ENCODE assay signal across 8 cellular contexts in the genomic region with DNA sequence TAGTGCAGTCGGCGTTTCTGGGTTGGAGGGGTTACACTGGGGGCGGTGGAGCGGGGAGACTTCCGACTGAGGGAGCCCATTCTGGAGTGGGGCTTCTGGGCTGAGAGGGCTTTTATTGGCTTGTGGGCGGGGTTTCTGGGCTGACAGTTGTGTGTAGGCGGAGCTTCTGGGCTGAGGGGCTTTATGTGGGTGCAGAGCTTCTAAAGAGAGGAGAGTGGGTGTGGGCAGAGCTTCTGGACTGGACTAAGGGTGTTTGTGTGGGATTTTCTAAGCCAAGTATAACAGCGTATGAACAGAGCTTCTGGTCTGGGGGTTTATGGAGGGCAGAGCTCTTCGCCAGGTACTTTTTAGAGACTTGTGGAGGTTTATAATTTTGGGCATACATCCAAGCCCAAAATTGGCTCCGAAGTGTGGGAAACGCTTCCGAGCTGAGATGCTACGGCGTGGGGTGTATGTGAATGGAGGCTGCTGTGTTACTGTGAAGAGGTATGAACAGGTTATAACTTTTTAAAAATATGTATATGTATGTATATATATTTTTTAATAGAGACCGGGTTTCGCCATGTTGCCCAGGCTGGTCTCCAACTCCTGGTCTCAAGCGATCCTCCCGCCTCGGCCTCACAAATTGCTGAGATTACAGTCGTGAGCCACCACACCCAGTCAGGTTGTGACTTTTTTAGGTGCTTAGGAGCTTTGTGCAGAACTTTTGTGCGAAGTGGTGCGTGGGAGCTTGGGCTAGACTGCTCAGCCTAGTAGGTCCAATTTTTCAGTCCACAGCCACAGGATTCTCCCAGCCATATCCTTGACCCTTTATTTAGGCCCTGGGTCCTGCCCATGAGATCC. TPM values are rescaled to one million over a fixed set of nuclear protein-coding genes. Genes with fewer than 3 reads are reported as not detected.
DNase-seq lines count a peak whose midpoint lies in the region; ATAC-seq and TF ChIP-seq lines count a peak whose summit lies in the region.

No MANE protein-coding gene starts in this region.

- intact Hi-C loops in activated naive CD4-positive, alpha-beta T cell treated with anti-CD3 and anti-CD28 coated beads for 36 hours (cut with micrococcal nuclease) = loop anchor here (2.0 to 10.0 kb wide), 7 partner anchors 89 to 743 kb away; partner anchors contain the start of genes ADGRB2, PEF1, RBBP4 and S100PBP

- H3K27ac Mint-ChIP-seq in activated naive CD4-positive, alpha-beta T cell treated with anti-CD3 and anti-CD28 coated beads for 36 hours = peak overlapping the region; percentile 85
- H3K27ac Mint-ChIP-seq in T-cell = peak overlapping the region; percentile 87 to 93

- H3K4me1 ChIP-seq in cardiac muscle cell (ENCODE audit: low read depth) (peaks cover 12% of the 10 kb centered on the region), skeletal muscle satellite cell (ENCODE audit: control insufficient read depth, insufficient read depth, low read length) (peaks cover 30% of the 10 kb centered on the region)

- H3K27me3 ChIP-seq in cardiac muscle cell (no peaks in the 10 kb centered on the region), skeletal muscle satellite cell (ENCODE audit: control insufficient read depth, insufficient read depth, low read length) (no peaks in the 10 kb centered on the region)

- peak; percentile 30 for TF ChIP-seq CTCF in cardiac muscle cell (IDR thresholded peaks at IDR 0.05; ENCODE audit: low read depth, low read length)

- peaks cover 25% of the 10 kb centered on the region for H3K36me3 ChIP-seq in cardiac muscle cell
- peaks cover 34% of the 10 kb centered on the region for H3K36me3 ChIP-seq in skeletal muscle satellite cell (ENCODE audit: insufficient read depth, low read length)

- H3K9me3 Mint-ChIP-seq in activated naive CD4-positive, alpha-beta T cell treated with anti-CD3 and anti-CD28 coated beads for 36 hours = no peaks in the 10 kb centered on the region
- H3K9me3 Mint-ChIP-seq in T-cell = no peaks in the 10 kb centered on the region

- peaks cover 6% of the 10 kb centered on the region for H3K36me3 Mint-ChIP-seq in activated naive CD4-positive, alpha-beta T cell treated with anti-CD3 and anti-CD28 coated beads for 36 hours (ENCODE audit: low read depth)
- H3K36me3 Mint-ChIP-seq in T-cell = peaks cover 18% of the 10 kb centered on the region

- peaks cover 32% of the 10 kb centered on the region for H3K4me1 Mint-ChIP-seq in activated naive CD4-positive, alpha-beta T cell treated with anti-CD3 and anti-CD28 coated beads for 36 hours (ENCODE audit: low read depth)
- peaks cover 36 to 43% (median 39%) of the 10 kb centered on the region in 3 donors for H3K4me1 Mint-ChIP-seq in T-cell

- peak overlapping the region; percentile 87 for H3K4me3 Mint-ChIP-seq in activated naive CD4-positive, alpha-beta T cell treated with anti-CD3 and anti-CD28 coated beads for 36 hours
- peak overlapping the region; percentile 80 to 95 (median 86) for H3K4me3 Mint-ChIP-seq in T-cell

- POLR2A ChIA-PET in T-cell (lab: Charles Lee) = interaction anchor here (0.6 to 1.0 kb wide), 8 partner anchors 33 to 321 kb away, joined by 3 to 4 read pairs (median 3); partner anchors contain the start of genes BSDC1 (in 1 of the 2) and KPNA6 (in 1 of the 2)

- H3K9me3 ChIP-seq in cardiac muscle cell (ENCODE audit: low read depth) (no peaks in the 10 kb centered on the region), skeletal muscle satellite cell (replicated peaks; ENCODE audit: low read length) (no peaks in the 10 kb centered on the region)

- H3K27ac ChIP-seq in cardiac muscle cell = peak overlapping the region; percentile 74

- peak overlapping the region; percentile 84 for H3K9ac ChIP-seq in skeletal muscle satellite cell (ENCODE audit: low read depth, low read length)

- CTCF ChIA-PET in activated naive CD4-positive, alpha-beta T cell treated with anti-CD3 and anti-CD28 coated beads for 36 hours (lab: Charles Lee) = interaction anchor here (0.6 to 3.6 kb wide), 9 partner anchors 11 to 258 kb away, joined by 3 to 12 read pairs (median 3); partner anchors contain the start of gene KPNA6
- CTCF ChIA-PET in T-cell (lab: Charles Lee) = interaction anchor here (0.5 to 1.9 kb wide), 12 partner anchors 11 to 984 kb away, joined by 3 to 18 read pairs (median 6); partner anchors contain the start of genes KPNA6 (in 2 of the 2), ADGRB2 (in 1 of the 2) and MARCKSL1 (in 1 of the 2)

- ATAC-seq in T-cell (replicated peaks in 1 of 4) (peak in 2 of 4 experiments; percentile 29 to 32), HG02885 (IDR thresholded peaks at IDR 0.05; ENCODE audit: poor library complexity, unreplicated experiment) (no peak)

- H3K4me2 ChIP-seq in skeletal muscle satellite cell (ENCODE audit: low read length) = peak overlapping the region; percentile 89

- no peaks in the 10 kb centered on the region for H3K27me3 Mint-ChIP-seq in activated naive CD4-positive, alpha-beta T cell treated with anti-CD3 and anti-CD28 coated beads for 36 hours (ENCODE audit: low read depth)
- H3K27me3 Mint-ChIP-seq in T-cell = no peaks in the 10 kb centered on the region

- DNase-seq in activated naive CD4-positive, alpha-beta T cell treated with anti-CD3 and anti-CD28 coated beads for 36 hours = no peak
- DNase-seq in activated naive CD4-positive, alpha-beta T cell treated with anti-CD3 and anti-CD28 coated beads, Interleukin-2, amount 50 U/mL, for 16 hours = no peak
- DNase-seq in T-cell (no peak), cardiac muscle cell (ENCODE audit: low read depth in 1 of 2, low spot score in 1 of 2) (no peak), GM03348 (ENCODE audit: low spot score) (no peak), medulla oblongata (ENCODE audit: extremely low spot score) (no peak)

- H3K4me3 ChIP-seq in cardiac muscle cell (peak overlapping the region; percentile 56), skeletal muscle satellite cell (ENCODE audit: low read length) (peak overlapping the region; percentile 96)

RNA-seq across cellular contexts. Expression of gene TMEM39B, which starts 0.9 kb away (rescaled TPM):
- total RNA-seq in activated naive CD4-positive, alpha-beta T cell treated with anti-CD3 and anti-CD28 coated beads for 36 hours = 10 to 100 TPM; 17.2 to 17.6 TPM
- 10 to 100 TPM; 14.5 to 28.1 (median 24.5) TPM for total RNA-seq in T-cell
- total RNA-seq in cardiac muscle cell = 5.1 TPM in 2 replicates
- 4.6 and 7.0 TPM in 2 replicates for polyA plus RNA-seq in cardiac muscle cell
- 7.6 and 9.8 TPM in 2 replicates for total RNA-seq in skeletal muscle satellite cell (2012; rRNA removed)

RNA-seq across cellular contexts. Expression of gene KPNA6, which starts 34.2 kb away (rescaled TPM):
- 10 to 100 TPM; 74.5 to 75.0 TPM for total RNA-seq in activated naive CD4-positive, alpha-beta T cell treated with anti-CD3 and anti-CD28 coated beads for 36 hours
- 10 to 100 TPM; 46.2 to 53.6 (median 52.3) TPM for total RNA-seq in T-cell
- 36.8 and 45.7 TPM in 2 replicates for total RNA-seq in cardiac muscle cell
- 33.8 and 53.2 TPM in 2 replicates for polyA plus RNA-seq in cardiac muscle cell
- total RNA-seq in skeletal muscle satellite cell (2012; rRNA removed) = 41.7 and 48.2 TPM in 2 replicates

RNA-seq across cellular contexts. Expression of gene KHDRBS1, which starts 59.9 kb away (rescaled TPM):
- total RNA-seq in activated naive CD4-positive, alpha-beta T cell treated with anti-CD3 and anti-CD28 coated beads for 36 hours = 100 to 1,000 TPM; 189 to 198 TPM
- total RNA-seq in T-cell (100 to 1,000 TPM in 3 of 5 donors, 10 to 100 TPM in 2; 98.9 to 115 (median 111) TPM), cardiac muscle cell (86.8 and 99.5 TPM in 2 replicates)
- polyA plus RNA-seq in cardiac muscle cell = 116 and 152 TPM in 2 replicates
- 45.9 and 52.7 TPM in 2 replicates for total RNA-seq in skeletal muscle satellite cell (2012; rRNA removed)
